In the genomic region with DNA sequence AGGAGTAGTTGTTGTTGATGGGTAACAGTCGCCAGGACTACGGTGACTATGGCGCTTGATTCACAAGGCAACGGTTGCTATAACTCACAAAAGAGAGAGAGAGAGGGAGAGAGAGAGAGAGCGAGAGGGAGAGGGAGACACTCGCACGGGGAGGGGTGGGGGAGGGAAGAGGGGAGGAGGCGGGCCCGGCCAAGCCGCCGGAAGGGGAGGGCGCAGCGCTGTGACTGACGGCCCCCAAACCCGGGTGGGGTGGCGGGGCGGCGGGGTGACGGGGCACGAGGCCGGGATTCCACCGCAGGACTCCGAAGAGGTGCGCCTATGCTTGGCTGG, we compare ENCODE assay signal across 8 cellular contexts. TPM values are rescaled to one million over a fixed set of nuclear protein-coding genes. Genes with fewer than 3 reads are reported as not detected.
DNase-seq lines count a peak whose midpoint lies in the region; ATAC-seq and TF ChIP-seq lines count a peak whose summit lies in the region.

Gene RFX3 (minus strand): TSS at position 166 of the 330 bp plus-strand sequence. CDS start 130,413 bp downstream, outside the sequence.

- DNase-seq in AG09309 (ENCODE audit: low read depth) (peak; percentile 96), GM19238 (ENCODE audit: insufficient read length, low spot score) (peak; percentile 60), NCI-H446 treated with DMSO at 0.1 percent for 48 hours (lab: John Stamatoyannopoulos, UW) (peak; percentile 93), cerebellar nuclear complex (lab: John Stamatoyannopoulos, UW) (peak; percentile 19 to 79), kidney epithelial cell (ENCODE audit: low read depth) (peak; percentile 87)
- DNase-seq in activated CD4-positive, CD25-positive, alpha-beta regulatory T cell treated with anti-CD3 and anti-CD28 coated beads, Interleukin-2, amount 50 U/mL, for 72 hours = peak; percentile 91
- peak; percentile 87 to 89 for DNase-seq in stimulated activated CD4-positive, alpha-beta T cell treated with anti-CD3 and anti-CD28 coated beads, Interleukin-15, amount 100 ng/mL, for 48 hours (ENCODE audit: low read depth in 2 of 2)

- peak; percentile 65 for ATAC-seq in HG03432 (IDR thresholded peaks at IDR 0.05; ENCODE audit: unreplicated experiment)

- H3K36me3 ChIP-seq in kidney epithelial cell (ENCODE audit: control insufficient read depth, insufficient read depth, low read length) = no peaks in the 10 kb centered on the region

- no peaks in the 10 kb centered on the region for H3K27me3 ChIP-seq in kidney epithelial cell (ENCODE audit: control insufficient read depth, insufficient read depth, low read length)

- TF ChIP-seq CTCF in AG09309 (IDR thresholded peaks at IDR 0.05; ENCODE audit: control insufficient read depth, insufficient read depth, low read depth, low read length, missing control alignments) (no peak), kidney epithelial cell (IDR thresholded peaks at IDR 0.05; ENCODE audit: insufficient read depth, low read length, poor library complexity, severe bottlenecking) (no peak)

- H3K4me3 ChIP-seq in AG09309 (ENCODE audit: control insufficient read depth, low read depth, low read length) = peak within 1 kb of the TSS; percentile 94
- H3K4me3 ChIP-seq in kidney epithelial cell (ENCODE audit: low read depth, low read length) = peak within 1 kb of the TSS; percentile 99

RNA-seq across cellular contexts. Expression of gene RFX3, which starts in this region (rescaled TPM):
- total RNA-seq in kidney epithelial cell = 4.4 and 5.6 TPM in 2 replicates

Comparison
In these comparisons a context has a peak if more than half of its experiments do, and no peak if none do; other contexts are left out.
1. Peak in every context shown above with its lines: DNase-seq, ATAC-seq and H3K4me3 ChIP-seq.